Comparison of ENCODE assay signal across 18 cellular contexts in genomic region chr2:215362562-215362904, GRCh38. TPM values are rescaled to one million over a fixed set of nuclear protein-coding genes. Genes with fewer than 3 reads are reported as not detected.
DNase-seq lines count a peak whose midpoint lies in the region; ATAC-seq, FAIRE-seq and TF ChIP-seq lines count a peak whose summit lies in the region.
"Had no signal": no experiment of that assay in that cellular context is flagged by ENCODE, and none has a peak within 500 bp of the region (broad histone marks: within the 10 kb centered on the region; RNA-seq: fewer than 3 reads in every experiment).

No MANE protein-coding gene starts in this region.

- FAIRE-seq in HepG2 (lab: Jason Lieb, UNC), result no peak
- FAIRE-seq: GM19239 had no signal

- H3K79me2 ChIP-seq in HepG2 (ENCODE audit: insufficient read depth, low read length) (no peaks in the 10 kb centered on the region), smooth muscle cell (ENCODE audit: low read depth) (no peaks in the 10 kb centered on the region)

- H3K9me3 ChIP-seq in HepG2 (ENCODE audit: low read length) (no peaks in the 10 kb centered on the region), smooth muscle cell (replicated peaks; ENCODE audit: low read depth) (no peaks in the 10 kb centered on the region)

- intact Hi-C loops in HepG2 (cut with micrococcal nuclease; ENCODE audit: unreplicated experiment), result no loop called here

- H3K4me1 Mint-ChIP-seq in HFFc6 (ENCODE audit: low read depth), result peaks cover 57% of the 10 kb centered on the region
- H3K4me1 Mint-ChIP-seq in chondrocyte (ENCODE audit: low read depth), result peaks cover 77% of the 10 kb centered on the region
- H3K4me1 Mint-ChIP-seq: H9 had no signal

- H3K4me3 Mint-ChIP-seq in HFFc6, result peak overlapping the region; percentile 47; the same call in 1 of the 2 replicates
- H3K4me3 Mint-ChIP-seq in chondrocyte (ENCODE audit: unreplicated experiment), result no peak overlapping the region
- H3K4me3 Mint-ChIP-seq: B cell; CD4-positive, alpha-beta T cell; H9 had no signal

- POLR2A ChIA-PET in HepG2 (lab: Yijun Ruan, JAX), result interaction anchor here (0.5 kb wide), 1 partner anchor 431 kb away, joined by 3 read pairs; no protein-coding TSS in a partner anchor

- peak in 1 of 2 experiments; percentile 59; a peak in 2 of 4 replicates for TF ChIP-seq POLR2A in HepG2 (IDR thresholded peaks at IDR 0.05; ENCODE audit: insufficient read depth in 1 of 2, low read depth in 2 of 2, low read length in 2 of 2)

- H3K27ac ChIP-seq in HepG2 (ENCODE audit: extremely low read length, insufficient read depth, low read length) (no peak overlapping the region), smooth muscle cell (ENCODE audit: low read depth) (peak overlapping the region; percentile 84)

- peak; percentile 10 for ATAC-seq in HepG2
- no peak for ATAC-seq in GM21825 (IDR thresholded peaks at IDR 0.05; ENCODE audit: unreplicated experiment)

- H3K9me3 Mint-ChIP-seq in HFFc6 (no peaks in the 10 kb centered on the region), chondrocyte (ENCODE audit: low read depth) (no peaks in the 10 kb centered on the region)
- H3K9me3 Mint-ChIP-seq: CD4-positive, alpha-beta T cell; H9 had no signal

- BruUV-seq in HepG2 (replicated peaks; lab: Mats Ljungman, UMichigan), result no TSS peak

- peaks cover 38% of the 10 kb centered on the region for H3K27me3 Mint-ChIP-seq in HFFc6 (ENCODE audit: insufficient read depth)
- no peaks in the 10 kb centered on the region for H3K27me3 Mint-ChIP-seq in chondrocyte (ENCODE audit: low read depth)
- H3K27me3 Mint-ChIP-seq: B cell; CD4-positive, alpha-beta T cell had no signal

- H3K36me3 ChIP-seq in HepG2 (replicated peaks in 1 of 2; ENCODE audit: control insufficient read depth in 1 of 2, insufficient read depth in 2 of 2, low read length in 2 of 2) (peaks cover 34 to 68% of the 10 kb centered on the region in 2 experiments), smooth muscle cell (ENCODE audit: low read depth) (peaks cover 66% of the 10 kb centered on the region)

- no peak overlapping the region for H3K4me3 ChIP-seq in HepG2 (replicated peaks in 1 of 3; ENCODE audit: insufficient read depth in 1 of 3, low read depth in 2 of 3, low read length in 3 of 3)
- no peak overlapping the region for H3K4me3 ChIP-seq in smooth muscle cell

- H3K36me3 Mint-ChIP-seq in HFFc6 (ENCODE audit: low read depth) (peaks cover 63% of the 10 kb centered on the region), chondrocyte (ENCODE audit: low read depth) (peaks cover 72% of the 10 kb centered on the region)

- no peak for TF ChIP-seq CTCF in HFFc6 (IDR thresholded peaks at IDR 0.05)
- TF ChIP-seq CTCF in chondrocyte (IDR thresholded peaks at IDR 0.05), result no peak
- no peak for TF ChIP-seq CTCF in HepG2 (CRISPR knock-in tag; IDR thresholded peaks at IDR 0.05)
- TF ChIP-seq CTCF in smooth muscle cell (IDR thresholded peaks at IDR 0.05; ENCODE audit: borderline replicate concordance, insufficient read depth, poor library complexity, severe bottlenecking), result no peak

- no peak overlapping the region for H2AFZ ChIP-seq in HepG2 (ENCODE audit: low read length)
- H2AFZ ChIP-seq in smooth muscle cell (ENCODE audit: low read depth), result no peak overlapping the region

- H3K9ac ChIP-seq in HepG2 (ENCODE audit: insufficient read depth, low read depth, low read length), result no peak overlapping the region
- no peak overlapping the region for H3K9ac ChIP-seq in smooth muscle cell (ENCODE audit: low read depth)

- no peak for TF ChIP-seq RAD21 in HepG2 (CRISPR knock-in tag; IDR thresholded peaks at IDR 0.05)

- H3K27ac Mint-ChIP-seq in HFFc6, result peak overlapping the region; percentile 47
- peak overlapping the region; percentile 85 for H3K27ac Mint-ChIP-seq in chondrocyte (ENCODE audit: unreplicated experiment)
- H3K27ac Mint-ChIP-seq: B cell; CD4-positive, alpha-beta T cell; H9 had no signal

- no peak overlapping the region for H3K4me2 ChIP-seq in HepG2 (ENCODE audit: low read depth, low read length)
- no peak overlapping the region for H3K4me2 ChIP-seq in smooth muscle cell

- CTCF ChIA-PET in HepG2 (lab: Yijun Ruan, JAX; ENCODE audit: low intra/inter-chr PET ratio, low total read pairs), result no interaction called here

- H4K20me1 ChIP-seq in HepG2 (ENCODE audit: insufficient read depth, low read length) (peaks cover 36% of the 10 kb centered on the region), smooth muscle cell (ENCODE audit: low read depth) (peaks cover 99% of the 10 kb centered on the region)

- in situ Hi-C loops in HepG2 (cut with HindIII; ENCODE audit: extremely low pct_ligation_motif_present, low pct_unique_long_range_greater_than_20kb), result no loop called here

- TF ChIP-seq EP300 in HepG2 (IDR thresholded peaks at IDR 0.05; ENCODE audit: low read depth in 2 of 2, low read length in 2 of 2), result no peak
- TF ChIP-seq EP300 in HepG2 (CRISPR knock-in tag; IDR thresholded peaks at IDR 0.05; ENCODE audit: borderline replicate concordance), result no peak

- no peaks in the 10 kb centered on the region for H3K4me1 ChIP-seq in HepG2 (ENCODE audit: insufficient read depth, low read length)
- H3K4me1 ChIP-seq in smooth muscle cell (ENCODE audit: low read depth), result no peaks in the 10 kb centered on the region

- H3K27me3 ChIP-seq in HepG2 (ENCODE audit: control insufficient read depth in 1 of 2, insufficient read depth in 2 of 2, low read length in 2 of 2), result no peaks in the 10 kb centered on the region
- H3K27me3 ChIP-seq in smooth muscle cell (ENCODE audit: low read depth), result no peaks in the 10 kb centered on the region

- DNase-seq in HFFc6 (no peak), chondrocyte (ENCODE audit: low spot score) (no peak), HepG2 (ENCODE audit: low spot score) (no peak), smooth muscle cell (lab: John Stamatoyannopoulos, UW; ENCODE audit: unreplicated experiment) (no peak), GM03348 (ENCODE audit: low spot score) (no peak), HuH-7.5 (ENCODE audit: low spot score) (no peak)
- DNase-seq: Calu3; CD4-positive, alpha-beta T cell; DMS53; H9; KBM-7; NCI-H1436; NCI-H2081; NCI-H2227 treated with DMSO at 0.1 percent for 48 hours; NCI-H524 had no signal

- 97% methylated on average over 8 of the region's 8 CpGs for WGBS in HepG2 (ENCODE audit: low lambda C conversion rate)
- WGBS in smooth muscle cell (ENCODE audit: low lambda C conversion rate), result 96% methylated on average over 8 of the region's 8 CpGs

- peaks cover 80% of the 10 kb centered on the region for H3F3A ChIP-seq in smooth muscle cell (ENCODE audit: low read depth)

TF ChIP-seq in HepG2, 621 proteins besides CTCF, POLR2A, EP300 and RAD21 (continues in another document):
- TF ChIP-seq SP140L (CRISPR knock-in tag; IDR thresholded peaks at IDR 0.05; ENCODE audit: borderline replicate concordance), result no peak
- TF ChIP-seq ZNF878 (CRISPR knock-in tag; IDR thresholded peaks at IDR 0.05), result peak; percentile 47; the same call in 1 of the 2 replicates
- no peak for TF ChIP-seq CBX5 (CRISPR knock-in tag; IDR thresholded peaks at IDR 0.05; ENCODE audit: borderline replicate concordance)
- 0 out of 2 replicates have a peak, but pooled peaks have one; percentile 55 for TF ChIP-seq ZC3H4 (CRISPR knock-in tag; IDR thresholded peaks at IDR 0.05; ENCODE audit: borderline replicate concordance)

RNA-seq across cellular contexts. Expression of gene ATIC, which starts 50.7 kb away (rescaled TPM):
- total RNA-seq in HFFc6 (2021; fragmentation: NEBNext Ultra II Directional; extraction: Animal tissue kit (Norgen Biotek cat#: 25700)), result 100 to 1,000 TPM; 137 to 156 (median 150) TPM
- total RNA-seq in chondrocyte (77.0 to 109 TPM (median 77.7 TPM) in 3 replicates), HepG2 (2016; rRNA removed; fragmentation: Illumina TruSeq; extraction: Trizol) (89.8 and 276 TPM in 2 replicates), smooth muscle cell (10.7 and 28.3 TPM in 2 replicates)
- total RNA-seq in HepG2 (2016; cell fraction: cytosol; rRNA removed; fragmentation: Illumina TruSeq; extraction: Trizol; ENCODE audit: low read depth), result 41.3 and 50.0 TPM in 2 replicates
- 74.0 and 293 TPM in 2 replicates for total RNA-seq in HepG2 (2016; cell fraction: insoluble cytoplasmic fraction; rRNA removed; fragmentation: Illumina TruSeq; extraction: Trizol)
- 89.3 and 106 TPM in 2 replicates for total RNA-seq in HepG2 (2016; cell fraction: membrane; rRNA removed; fragmentation: Illumina TruSeq; extraction: Trizol)
- 158 and 178 TPM in 2 replicates for total RNA-seq in HepG2 (2016; cell fraction: nucleus; rRNA removed; fragmentation: Illumina TruSeq; extraction: Trizol)
- polyA plus RNA-seq in HepG2 (2011; rRNA removed) (140 and 146 TPM in 2 replicates), smooth muscle cell (67.7 and 87.3 TPM in 2 replicates)
- polyA plus RNA-seq in HepG2 (2011; cell fraction: cytosol; rRNA removed), result 118 and 158 TPM in 2 replicates
- polyA plus RNA-seq in HepG2 (2011; cell fraction: nucleus; rRNA removed), result 146 and 172 TPM in 2 replicates
- polyA plus RNA-seq in HepG2 (2012), result 332 and 337 TPM in 2 replicates
- polyA plus RNA-seq in HepG2 (2016; cell fraction: cytosol; fragmentation: Illumina TruSeq; extraction: Trizol; ENCODE audit: low read depth), result 84.7 and 87.1 TPM in 2 replicates
- polyA plus RNA-seq in HepG2 (2016; cell fraction: insoluble cytoplasmic fraction; fragmentation: Illumina TruSeq; extraction: Trizol; ENCODE audit: low read depth), result 500 and 505 TPM in 2 replicates
- 128 and 133 TPM in 2 replicates for polyA plus RNA-seq in HepG2 (2016; cell fraction: membrane; fragmentation: Illumina TruSeq; extraction: Trizol; ENCODE audit: low read depth)
- polyA plus RNA-seq in HepG2 (2016; cell fraction: nucleus; fragmentation: Illumina TruSeq; extraction: Trizol; ENCODE audit: insufficient read depth, low read depth), result 347 and 358 TPM in 2 replicates
- polyA minus RNA-seq in HepG2 (2011; rRNA and poly(A)+ RNA removed; ENCODE audit: low replicate concordance), result 138 and 191 TPM in 2 replicates
- polyA minus RNA-seq in HepG2 (2011; cell fraction: cytosol; rRNA and poly(A)+ RNA removed), result 177 and 194 TPM in 2 replicates
- polyA minus RNA-seq in HepG2 (2011; cell fraction: nucleus; rRNA and poly(A)+ RNA removed), result 127 and 162 TPM in 2 replicates
